ENCODE assay signal across 11 cellular contexts in the genomic region with DNA sequence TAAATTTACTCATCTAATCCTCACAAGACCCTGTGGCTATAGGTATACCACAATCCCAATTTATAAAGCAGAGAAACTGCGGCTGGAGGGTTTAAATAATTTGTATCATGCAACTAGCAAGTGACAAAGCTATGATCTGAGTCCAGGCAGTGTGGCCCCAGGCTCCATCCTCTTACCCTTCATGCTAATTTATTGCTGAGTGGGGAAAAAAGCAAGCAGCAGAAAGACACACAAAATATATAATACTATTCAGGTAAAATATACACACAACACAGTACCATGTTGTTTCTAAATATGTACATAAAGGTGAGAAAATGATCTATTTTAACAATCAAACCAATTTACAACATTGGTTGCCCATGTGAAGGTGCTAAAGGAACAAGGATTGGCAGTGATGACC. TPM values are rescaled to one million over a fixed set of nuclear protein-coding genes. Genes with fewer than 3 reads are reported as not detected.
"Had no signal": no experiment of that assay in that cellular context is flagged by ENCODE, and none has a peak within 500 bp of the region (broad histone marks: within the 10 kb centered on the region; RNA-seq: fewer than 3 reads in every experiment).

No MANE protein-coding gene starts in this region.

- H3K27ac ChIP-seq: GM23248, HL-60 had no signal

- H3K9me3 ChIP-seq: HAP-1 had no signal

- H3K36me3 Mint-ChIP-seq: IgD-negative memory B cell had no signal

- H3K4me3 ChIP-seq: GM23248, HAP-1 had no signal

- H3K27ac Mint-ChIP-seq: HFFc6 had no signal

- ATAC-seq: HCT116 had no signal

- DNase-seq: GM23248, GOT3, H7, HFFc6, KG1 had no signal

- H3K9me3 Mint-ChIP-seq: HFFc6 had no signal

- H3K4me1 ChIP-seq: HAP-1 had no signal

- H3K9ac ChIP-seq: GM23248 had no signal

- H3K4me1 Mint-ChIP-seq: IgD-negative memory B cell had no signal

- H3K4me3 Mint-ChIP-seq: HFFc6, IgD-negative memory B cell had no signal

- H3K36me3 ChIP-seq: HAP-1 had no signal

- H2AFZ ChIP-seq: GM23248 had no signal

RNA-seq across cellular contexts. Expression of gene LORICRIN, which starts 17.3 kb away (rescaled TPM):
- total RNA-seq: GM23248, H4, H7, HFFc6, HT1080 had no signal
- polyA plus RNA-seq: GM23248, IgD-negative memory B cell had no signal

RNA-seq across cellular contexts. Expression of gene PRR9, which starts 24.8 kb away (rescaled TPM):
- total RNA-seq: GM23248, H4, H7, HFFc6 had no signal
- polyA plus RNA-seq: IgD-negative memory B cell had no signal

RNA-seq across cellular contexts. Expression of gene LELP1, which starts 38.9 kb away (rescaled TPM):
- total RNA-seq: GM23248, H4, H7, HFFc6, HT1080 had no signal
- polyA plus RNA-seq: GM23248, IgD-negative memory B cell had no signal
